1 cellular context compared by ENCODE assay signal in genomic region chr11:47642099-47642855, GRCh38.
TF ChIP-seq lines count a peak whose summit lies in the region.

Gene MTCH2, minus strand, starts transcription at chr11:47642559. Its CDS starts 94 bp downstream, at chr11:47642465.

TF ChIP-seq in HepG2, 621 proteins besides CTCF, POLR2A, EP300 and RAD21 (continued from another document and continues in another):
- TF ChIP-seq DR1 (CRISPR knock-in tag; IDR thresholded peaks at IDR 0.05) (peak; percentile 78; the same call in 1 of the 2 replicates), PHB2 (IDR thresholded peaks at IDR 0.05; ENCODE audit: partially characterized antibody) (no peak), NCOA2 (CRISPR knock-in tag; IDR thresholded peaks at IDR 0.05) (peak; percentile 34; the same call in 1 of the 2 replicates), ZNF224 (CRISPR knock-in tag; IDR thresholded peaks at IDR 0.05) (no peak), SNAI1 (CRISPR knock-in tag; IDR thresholded peaks at IDR 0.05; ENCODE audit: borderline replicate concordance) (0 out of 2 replicates have a peak, but pooled peaks have one; percentile 45), NCOA1 (CRISPR knock-in tag; IDR thresholded peaks at IDR 0.05) (no peak), ZSCAN20 (CRISPR knock-in tag; IDR thresholded peaks at IDR 0.05; ENCODE audit: borderline replicate concordance) (0 out of 2 replicates have a peak, but pooled peaks have one; percentile 52), ZBTB10 (CRISPR knock-in tag; IDR thresholded peaks at IDR 0.05; ENCODE audit: borderline replicate concordance) (no peak), ZNF558 (CRISPR knock-in tag; IDR thresholded peaks at IDR 0.05; ENCODE audit: borderline replicate concordance) (peak; percentile 62; the same call in 1 of the 2 replicates), ZNF687 (CRISPR knock-in tag; IDR thresholded peaks at IDR 0.05) (peak; percentile 96), ZFY (CRISPR knock-in tag; IDR thresholded peaks at IDR 0.05) (peak; percentile 93), NFYB (CRISPR knock-in tag; IDR thresholded peaks at IDR 0.05) (peak; percentile 60), SPEN (CRISPR knock-in tag; IDR thresholded peaks at IDR 0.05; ENCODE audit: low read depth) (peak; percentile 73), ZNF607 (CRISPR knock-in tag; IDR thresholded peaks at IDR 0.05; ENCODE audit: borderline replicate concordance) (peak; percentile 94), ZNF512B (CRISPR knock-in tag; IDR thresholded peaks at IDR 0.05; ENCODE audit: borderline replicate concordance) (no peak), PAXIP1 (CRISPR knock-in tag; conservative IDR thresholded peaks at IDR 0.05) (peak; percentile 50), ZNF432 (CRISPR knock-in tag; IDR thresholded peaks at IDR 0.05; ENCODE audit: borderline replicate concordance) (no peak), ZFP36 (IDR thresholded peaks at IDR 0.05; ENCODE audit: borderline replicate concordance, low read depth, low read length, partially characterized antibody) (no peak), THAP9 (CRISPR knock-in tag; IDR thresholded peaks at IDR 0.05; ENCODE audit: borderline replicate concordance) (peak; percentile 71; the same call in 1 of the 2 replicates), ZNF136 (CRISPR knock-in tag; IDR thresholded peaks at IDR 0.05; ENCODE audit: low read depth) (0 out of 2 replicates have a peak, but pooled peaks have one; percentile 24), KLF11 (CRISPR knock-in tag; IDR thresholded peaks at IDR 0.05) (0 out of 2 replicates have a peak, but pooled peaks have one; percentile 33), IRF2 (CRISPR knock-in tag; IDR thresholded peaks at IDR 0.05) (0 out of 2 replicates have a peak, but pooled peaks have one; percentile 17), U2AF2 (IDR thresholded peaks at IDR 0.05; ENCODE audit: low read depth, low read length) (no peak), NR0B2 (CRISPR knock-in tag; IDR thresholded peaks at IDR 0.05) (peak; percentile 90), HMGXB4 (CRISPR knock-in tag; IDR thresholded peaks at IDR 0.05; ENCODE audit: borderline replicate concordance in 1 of 2, low read depth in 1 of 2) (peak; percentile 67 to 81; a peak in 3 of 4 replicates), SNAPC2 (CRISPR knock-in tag; IDR thresholded peaks at IDR 0.05) (peak; percentile 72), ARNTL (CRISPR knock-in tag; IDR thresholded peaks at IDR 0.05) (peak; percentile 97), ZNF597 (CRISPR knock-in tag; IDR thresholded peaks at IDR 0.05) (no peak), ZNF337 (CRISPR knock-in tag; IDR thresholded peaks at IDR 0.05; ENCODE audit: borderline replicate concordance, low read depth) (no peak), ZNF552 (CRISPR knock-in tag; IDR thresholded peaks at IDR 0.05; ENCODE audit: borderline replicate concordance) (no peak), ZSCAN25 (CRISPR knock-in tag; IDR thresholded peaks at IDR 0.05) (peak; percentile 65; the same call in 1 of the 2 replicates), MYC (CRISPR knock-in tag; IDR thresholded peaks at IDR 0.05; ENCODE audit: borderline replicate concordance) (peak; percentile 84)
